8 cellular contexts compared by ENCODE assay signal in genomic region chr2:88671786-88672427, GRCh38. TPM values are rescaled to one million over a fixed set of nuclear protein-coding genes. Genes with fewer than 3 reads are reported as not detected.
DNase-seq lines count a peak whose midpoint lies in the region; ATAC-seq, FAIRE-seq and TF ChIP-seq lines count a peak whose summit lies in the region.

No MANE protein-coding gene starts in this region.

- H3K27me3 ChIP-seq in gastroesophageal sphincter: no peaks in the 10 kb centered on the region

- no peak overlapping the region for H3K27ac ChIP-seq in gastroesophageal sphincter

- no peaks in the 10 kb centered on the region for H3K36me3 Mint-ChIP-seq in Calu3 (ENCODE audit: insufficient read depth, unreplicated experiment)

- peak; percentile 80 for FAIRE-seq in TTC549 (lab: Jason Lieb, UNC)

- intact Hi-C loops in Calu3 (cut with micrococcal nuclease; ENCODE audit: unreplicated experiment): no loop called here

- TF ChIP-seq POLR2A in gastroesophageal sphincter (IDR thresholded peaks at IDR 0.05): no peak

- ATAC-seq in GM19468 (IDR thresholded peaks at IDR 0.05; ENCODE audit: extremely low read depth, unreplicated experiment) (peak; percentile 47), gastroesophageal sphincter (peak; percentile 50), GM21737 (IDR thresholded peaks at IDR 0.05; ENCODE audit: unreplicated experiment) (no peak)

- H3K9me3 ChIP-seq in gastroesophageal sphincter: no peaks in the 10 kb centered on the region

- TF ChIP-seq EP300 in gastroesophageal sphincter (IDR thresholded peaks at IDR 0.05): no peak

- peak; percentile 78 for TF ChIP-seq CTCF in Calu3 (IDR thresholded peaks at IDR 0.05; ENCODE audit: unreplicated experiment)
- TF ChIP-seq CTCF in gastroesophageal sphincter (IDR thresholded peaks at IDR 0.05): peak; percentile 69 to 85 (median 72)

- CTCF ChIA-PET in Calu3 (lab: Charles Lee): interaction anchor here (1.0 to 1.2 kb wide), 3 partner anchors 44 to 81 kb away, joined by 3 to 6 read pairs (median 4); partner anchors contain the start of gene EIF2AK3

- no peak overlapping the region for H3K27ac Mint-ChIP-seq in Calu3 (ENCODE audit: unreplicated experiment)

- H3K4me3 Mint-ChIP-seq in Calu3 (ENCODE audit: low read depth, unreplicated experiment): no peak overlapping the region

- DNase-seq in Calu3 (peak; percentile 5), NCI-H146 treated with DMSO at 0.1 percent for 48 hours (lab: John Stamatoyannopoulos, UW; ENCODE audit: unreplicated experiment) (peak; percentile 67), pons (ENCODE audit: low spot score) (peak; percentile 41)
- no peak for DNase-seq in stimulated activated CD4-positive, alpha-beta T cell treated with anti-CD3 and anti-CD28 coated beads, Interleukin-4, amount 100 ng/mL, for 1 hour

- BruUV-seq in Calu3 (replicated peaks; lab: Mats Ljungman, UMichigan): no TSS peak

- H3K4me1 ChIP-seq in gastroesophageal sphincter: peaks cover 0 to 6% (median 0%) of the 10 kb centered on the region in 3 donors

- no peak overlapping the region for H3K4me3 ChIP-seq in gastroesophageal sphincter

- peaks cover 29% of the 10 kb centered on the region for H3K27me3 Mint-ChIP-seq in Calu3 (ENCODE audit: unreplicated experiment)

- H3K9me3 Mint-ChIP-seq in Calu3 (ENCODE audit: low read depth, unreplicated experiment): no peaks in the 10 kb centered on the region

- H3K4me1 Mint-ChIP-seq in Calu3 (ENCODE audit: low read depth, unreplicated experiment): peaks cover 7% of the 10 kb centered on the region

- H3K36me3 ChIP-seq in gastroesophageal sphincter: no peaks in the 10 kb centered on the region

- WGBS in gastroesophageal sphincter (ENCODE audit: low coverage in 1 of 2), 2 donors: 35 to 46% methylated on average over 7 to 11 of the region's 11 CpGs

RNA-seq across cellular contexts. Expression of gene RPIA, which starts 19.6 kb away (rescaled TPM):
- total RNA-seq in Calu3 (2022): 23.3 and 23.8 TPM in 2 replicates
- total RNA-seq in gastroesophageal sphincter: 1 to 10 TPM; 4.4 to 7.7 (median 6.6) TPM

RNA-seq across cellular contexts. Expression of gene EIF2AK3, which starts 44.6 kb away (rescaled TPM):
- 16.1 and 17.4 TPM in 2 replicates for total RNA-seq in Calu3 (2022)
- total RNA-seq in gastroesophageal sphincter: 10 to 100 TPM in 3 of 4 donors, 1 to 10 TPM in 1; 9.6 to 22.0 (median 14.7) TPM
